In the genomic region with DNA sequence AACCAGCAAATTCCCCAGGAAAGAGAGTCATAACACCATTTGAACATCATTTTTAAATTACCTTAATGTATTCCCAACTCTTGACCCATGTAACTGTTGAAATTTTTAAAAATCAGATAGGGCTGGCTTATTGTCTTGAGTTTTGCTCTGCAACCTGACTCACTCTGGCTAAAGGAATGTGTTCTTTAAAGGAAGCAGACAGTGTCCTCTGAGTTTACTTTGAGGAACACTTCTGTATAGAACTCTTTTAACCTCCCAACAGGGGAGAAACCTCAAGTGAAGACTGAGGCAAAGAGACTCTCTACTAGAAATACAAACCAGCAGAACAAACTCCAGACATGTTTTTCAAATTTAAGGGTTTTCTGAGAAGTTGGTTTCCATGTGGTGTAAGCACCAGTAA, we compare ENCODE assay signal across 1 cellular context.
TF ChIP-seq lines count a peak whose summit lies in the region.

No MANE protein-coding gene starts in this region.

TF ChIP-seq in WTC11, 78 proteins besides CTCF, POLR2A, EP300 and RAD21 (continued from another document):
- no peak for TF ChIP-seq ARID4B (CRISPR knock-in tag; IDR thresholded peaks at IDR 0.05; ENCODE audit: borderline replicate concordance)
- TF ChIP-seq ELF4 (CRISPR knock-in tag; IDR thresholded peaks at IDR 0.05; ENCODE audit: low read depth): no peak
- no peak for TF ChIP-seq TEAD1 (CRISPR knock-in tag; IDR thresholded peaks at IDR 0.05)
- no peak for TF ChIP-seq MAX (CRISPR knock-in tag; IDR thresholded peaks at IDR 0.05)
- TF ChIP-seq USF2 (CRISPR knock-in tag; IDR thresholded peaks at IDR 0.05): no peak
- no peak for TF ChIP-seq EMX1 (CRISPR knock-in tag; IDR thresholded peaks at IDR 0.05)
- TF ChIP-seq, protein P1, sequence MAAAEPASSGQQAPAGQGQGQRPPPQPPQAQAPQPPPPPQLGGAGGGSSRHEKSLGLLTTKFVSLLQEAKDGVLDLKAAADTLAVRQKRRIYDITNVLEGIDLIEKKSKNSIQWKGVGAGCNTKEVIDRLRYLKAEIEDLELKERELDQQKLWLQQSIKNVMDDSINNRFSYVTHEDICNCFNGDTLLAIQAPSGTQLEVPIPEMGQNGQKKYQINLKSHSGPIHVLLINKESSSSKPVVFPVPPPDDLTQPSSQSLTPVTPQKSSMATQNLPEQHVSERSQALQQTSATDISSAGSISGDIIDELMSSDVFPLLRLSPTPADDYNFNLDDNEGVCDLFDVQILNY (CRISPR knock-in tag; IDR thresholded peaks at IDR 0.05): no peak
- TF ChIP-seq, protein P2, sequence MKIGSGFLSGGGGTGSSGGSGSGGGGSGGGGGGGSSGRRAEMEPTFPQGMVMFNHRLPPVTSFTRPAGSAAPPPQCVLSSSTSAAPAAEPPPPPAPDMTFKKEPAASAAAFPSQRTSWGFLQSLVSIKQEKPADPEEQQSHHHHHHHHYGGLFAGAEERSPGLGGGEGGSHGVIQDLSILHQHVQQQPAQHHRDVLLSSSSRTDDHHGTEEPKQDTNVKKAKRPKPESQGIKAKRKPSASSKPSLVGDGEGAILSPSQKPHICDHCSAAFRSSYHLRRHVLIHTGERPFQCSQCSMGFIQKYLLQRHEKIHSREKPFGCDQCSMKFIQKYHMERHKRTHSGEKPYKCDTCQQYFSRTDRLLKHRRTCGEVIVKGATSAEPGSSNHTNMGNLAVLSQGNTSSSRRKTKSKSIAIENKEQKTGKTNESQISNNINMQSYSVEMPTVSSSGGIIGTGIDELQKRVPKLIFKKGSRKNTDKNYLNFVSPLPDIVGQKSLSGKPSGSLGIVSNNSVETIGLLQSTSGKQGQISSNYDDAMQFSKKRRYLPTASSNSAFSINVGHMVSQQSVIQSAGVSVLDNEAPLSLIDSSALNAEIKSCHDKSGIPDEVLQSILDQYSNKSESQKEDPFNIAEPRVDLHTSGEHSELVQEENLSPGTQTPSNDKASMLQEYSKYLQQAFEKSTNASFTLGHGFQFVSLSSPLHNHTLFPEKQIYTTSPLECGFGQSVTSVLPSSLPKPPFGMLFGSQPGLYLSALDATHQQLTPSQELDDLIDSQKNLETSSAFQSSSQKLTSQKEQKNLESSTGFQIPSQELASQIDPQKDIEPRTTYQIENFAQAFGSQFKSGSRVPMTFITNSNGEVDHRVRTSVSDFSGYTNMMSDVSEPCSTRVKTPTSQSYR (CRISPR knock-in tag; IDR thresholded peaks at IDR 0.05): no peak
- no peak for TF ChIP-seq ZSCAN18 (CRISPR knock-in tag; IDR thresholded peaks at IDR 0.05)
- TF ChIP-seq KAT7 (CRISPR knock-in tag; IDR thresholded peaks at IDR 0.05; ENCODE audit: borderline replicate concordance): no peak
- no peak for TF ChIP-seq IRF2 (CRISPR knock-in tag; IDR thresholded peaks at IDR 0.05; ENCODE audit: borderline replicate concordance, low read depth)
- TF ChIP-seq GTF2I (CRISPR knock-in tag; conservative IDR thresholded peaks at IDR 0.05): no peak
- no peak for TF ChIP-seq SMAD4 (CRISPR knock-in tag; IDR thresholded peaks at IDR 0.05)
- no peak for TF ChIP-seq ATF1 (CRISPR knock-in tag; IDR thresholded peaks at IDR 0.05)
- TF ChIP-seq, protein P3, sequence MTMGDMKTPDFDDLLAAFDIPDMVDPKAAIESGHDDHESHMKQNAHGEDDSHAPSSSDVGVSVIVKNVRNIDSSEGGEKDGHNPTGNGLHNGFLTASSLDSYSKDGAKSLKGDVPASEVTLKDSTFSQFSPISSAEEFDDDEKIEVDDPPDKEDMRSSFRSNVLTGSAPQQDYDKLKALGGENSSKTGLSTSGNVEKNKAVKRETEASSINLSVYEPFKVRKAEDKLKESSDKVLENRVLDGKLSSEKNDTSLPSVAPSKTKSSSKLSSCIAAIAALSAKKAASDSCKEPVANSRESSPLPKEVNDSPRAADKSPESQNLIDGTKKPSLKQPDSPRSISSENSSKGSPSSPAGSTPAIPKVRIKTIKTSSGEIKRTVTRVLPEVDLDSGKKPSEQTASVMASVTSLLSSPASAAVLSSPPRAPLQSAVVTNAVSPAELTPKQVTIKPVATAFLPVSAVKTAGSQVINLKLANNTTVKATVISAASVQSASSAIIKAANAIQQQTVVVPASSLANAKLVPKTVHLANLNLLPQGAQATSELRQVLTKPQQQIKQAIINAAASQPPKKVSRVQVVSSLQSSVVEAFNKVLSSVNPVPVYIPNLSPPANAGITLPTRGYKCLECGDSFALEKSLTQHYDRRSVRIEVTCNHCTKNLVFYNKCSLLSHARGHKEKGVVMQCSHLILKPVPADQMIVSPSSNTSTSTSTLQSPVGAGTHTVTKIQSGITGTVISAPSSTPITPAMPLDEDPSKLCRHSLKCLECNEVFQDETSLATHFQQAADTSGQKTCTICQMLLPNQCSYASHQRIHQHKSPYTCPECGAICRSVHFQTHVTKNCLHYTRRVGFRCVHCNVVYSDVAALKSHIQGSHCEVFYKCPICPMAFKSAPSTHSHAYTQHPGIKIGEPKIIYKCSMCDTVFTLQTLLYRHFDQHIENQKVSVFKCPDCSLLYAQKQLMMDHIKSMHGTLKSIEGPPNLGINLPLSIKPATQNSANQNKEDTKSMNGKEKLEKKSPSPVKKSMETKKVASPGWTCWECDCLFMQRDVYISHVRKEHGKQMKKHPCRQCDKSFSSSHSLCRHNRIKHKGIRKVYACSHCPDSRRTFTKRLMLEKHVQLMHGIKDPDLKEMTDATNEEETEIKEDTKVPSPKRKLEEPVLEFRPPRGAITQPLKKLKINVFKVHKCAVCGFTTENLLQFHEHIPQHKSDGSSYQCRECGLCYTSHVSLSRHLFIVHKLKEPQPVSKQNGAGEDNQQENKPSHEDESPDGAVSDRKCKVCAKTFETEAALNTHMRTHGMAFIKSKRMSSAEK (CRISPR knock-in tag; IDR thresholded peaks at IDR 0.05; ENCODE audit: borderline replicate concordance): no peak
